8 cellular contexts compared by ENCODE assay signal in genomic region chr2:64228126-64228678, GRCh38.
A peak's percentile ranks its signal among the peaks of the same experiment; 100 is the strongest.
DNase-seq lines count a peak whose midpoint lies in the region; ATAC-seq and TF ChIP-seq lines count a peak whose summit lies in the region.

No MANE protein-coding gene starts in this region.

- DNase-seq in Daoy (ENCODE audit: low read depth), result peak; percentile 74
- DNase-seq in RWPE1 (ENCODE audit: low spot score), result peak; percentile 42
- DNase-seq in activated naive CD4-positive, alpha-beta T cell treated with anti-CD3 and anti-CD28 coated beads, Interleukin-2, amount 10 ng/mL, durations not matched to agents 7 days and 5 days, result peak; percentile 74
- peak; percentile 83 for DNase-seq in germinal center (ENCODE audit: low spot score)
- peak; percentile 84 for DNase-seq in neuronal stem cell (ENCODE audit: low spot score)
- peak; percentile 53 to 59 for DNase-seq in tibial nerve (ENCODE audit: low spot score in 2 of 2)

- no peak overlapping the region for H4K8ac ChIP-seq in neuronal stem cell (ENCODE audit: low read depth, low read length)

- H2BK120ac ChIP-seq in neuronal stem cell (ENCODE audit: low read depth, low read length), result no peak overlapping the region

- H3K9me3 ChIP-seq in neuronal stem cell (replicated peaks in 1 of 2; ENCODE audit: control insufficient read depth in 2 of 2, insufficient read depth in 1 of 2, low read depth in 1 of 2, low read length in 2 of 2) (no peaks in the 10 kb centered on the region), tibial nerve (no peaks in the 10 kb centered on the region)

- H3K27me3 ChIP-seq in KMS-11 (ENCODE audit: insufficient read depth, low read depth), result no peaks in the 10 kb centered on the region
- peaks cover 0 to 3% (median 0%) of the 10 kb centered on the region in 3 experiments for H3K27me3 ChIP-seq in neuronal stem cell (ENCODE audit: control insufficient read depth in 3 of 3, insufficient read depth in 3 of 3, low read depth in 1 of 3, low read length in 3 of 3)
- H3K27me3 ChIP-seq in tibial nerve, result no peaks in the 10 kb centered on the region

- no peaks in the 10 kb centered on the region for H3K79me2 ChIP-seq in KMS-11 (ENCODE audit: insufficient read depth, low read depth)

- H2BK15ac ChIP-seq in neuronal stem cell (ENCODE audit: low read length), result no peak overlapping the region

- H3K4me2 ChIP-seq in KMS-11 (peak overlapping the region; percentile 43), neuronal stem cell (ENCODE audit: insufficient read depth, low read length, poor library complexity, severe bottlenecking) (peak overlapping the region; percentile 54)

- no peak overlapping the region for H3K27ac ChIP-seq in KMS-11
- peak overlapping the region; percentile 53 for H3K27ac ChIP-seq in RWPE1
- peak overlapping the region; percentile 25 for H3K27ac ChIP-seq in neuronal stem cell (replicated peaks; ENCODE audit: low read length)
- H3K27ac ChIP-seq in tibial nerve, result peak overlapping the region; percentile 71 to 87 (median 82)

- H3K36me3 ChIP-seq in KMS-11 (ENCODE audit: insufficient read depth), result no peaks in the 10 kb centered on the region
- no peaks in the 10 kb centered on the region for H3K36me3 ChIP-seq in neuronal stem cell (replicated peaks in 1 of 2; ENCODE audit: control insufficient read depth in 2 of 2, insufficient read depth in 2 of 2, low read length in 2 of 2)
- no peaks in the 10 kb centered on the region for H3K36me3 ChIP-seq in tibial nerve

- H3K4ac ChIP-seq in neuronal stem cell (ENCODE audit: low read length), result no peak overlapping the region

- peak overlapping the region; percentile 82 for H3K27ac Mint-ChIP-seq in activated naive CD4-positive, alpha-beta T cell treated with anti-CD3 and anti-CD28 coated beads, Interleukin-2, amount 10 ng/mL, durations not matched to agents 7 days and 5 days

- H2AK5ac ChIP-seq in neuronal stem cell (ENCODE audit: low read depth, low read length), result no peak overlapping the region

- WGBS in neuronal stem cell (ENCODE audit: extremely low coverage in 2 of 2, insufficient read length in 2 of 2, insufficient replicate concordance in 1 of 2), 2 donors, result no CpG with 5 or more reads among the region's 26 CpGs
- 0% methylated on average over 26 of the region's 26 CpGs for WGBS in tibial nerve, 2 donors

- H3K27me3 Mint-ChIP-seq in activated naive CD4-positive, alpha-beta T cell treated with anti-CD3 and anti-CD28 coated beads, Interleukin-2, amount 10 ng/mL, durations not matched to agents 7 days and 5 days, result peaks cover 12% of the 10 kb centered on the region

- H3K9me3 Mint-ChIP-seq in activated naive CD4-positive, alpha-beta T cell treated with anti-CD3 and anti-CD28 coated beads, Interleukin-2, amount 10 ng/mL, durations not matched to agents 7 days and 5 days, result no peaks in the 10 kb centered on the region

- peaks cover 24% of the 10 kb centered on the region for H3K4me1 Mint-ChIP-seq in activated naive CD4-positive, alpha-beta T cell treated with anti-CD3 and anti-CD28 coated beads, Interleukin-2, amount 10 ng/mL, durations not matched to agents 7 days and 5 days

- peak; percentile 36 to 72 for TF ChIP-seq POLR2A in tibial nerve (IDR thresholded peaks at IDR 0.05)

- H2AFZ ChIP-seq in KMS-11 (ENCODE audit: low read depth) (peak overlapping the region; percentile 77), neuronal stem cell (ENCODE audit: low read length) (peak overlapping the region; percentile 87)

- H3K4me1 ChIP-seq in KMS-11 (ENCODE audit: low read depth, poor library complexity, severe bottlenecking) (peaks cover 16% of the 10 kb centered on the region), neuronal stem cell (ENCODE audit: control insufficient read depth in 2 of 2, insufficient read depth in 1 of 2, low read depth in 1 of 2, low read length in 2 of 2) (peaks cover 0 to 16% of the 10 kb centered on the region in 2 donors), tibial nerve (peaks cover 0 to 18% (median 4%) of the 10 kb centered on the region in 4 donors)

- peak overlapping the region; percentile 45 for H3K18ac ChIP-seq in neuronal stem cell (ENCODE audit: low read length)

- CTCF ChIA-PET in RWPE1 (lab: Yijun Ruan, JAX), result interaction anchor here (1.1 kb wide), 1 partner anchor 14 kb away, joined by 3 read pairs; no protein-coding TSS in a partner anchor
- CTCF ChIA-PET in activated naive CD4-positive, alpha-beta T cell treated with anti-CD3 and anti-CD28 coated beads, Interleukin-2, amount 10 ng/mL, durations not matched to agents 7 days and 5 days (lab: Charles Lee), result interaction anchor here (1.3 kb wide), 3 partner anchors 99 to 530 kb away, joined by 3 to 5 read pairs (median 4); no protein-coding TSS in a partner anchor

- POLR2A ChIA-PET in RWPE1 (lab: Yijun Ruan, JAX; ENCODE audit: low non-redundant PET), result interaction anchor here (0.5 kb wide), 1 partner anchor 121 kb away, joined by 3 read pairs; no protein-coding TSS in a partner anchor

- peak overlapping the region; percentile 75 for H3K4me3 Mint-ChIP-seq in activated naive CD4-positive, alpha-beta T cell treated with anti-CD3 and anti-CD28 coated beads, Interleukin-2, amount 10 ng/mL, durations not matched to agents 7 days and 5 days

- peak; percentile 96 for ATAC-seq in GM21786 (IDR thresholded peaks at IDR 0.05; ENCODE audit: unreplicated experiment)

- TF ChIP-seq CTCF in KMS-11 (conservative IDR thresholded peaks at IDR 0.05; ENCODE audit: low read depth, low read length) (no peak), RWPE1 (conservative IDR thresholded peaks at IDR 0.05; ENCODE audit: low read depth) (no peak), tibial nerve (IDR thresholded peaks at IDR 0.05) (peak in 2 of 5 experiments; percentile 25 to 35)

- peak overlapping the region; percentile 96 for H3K4me3 ChIP-seq in KMS-11 (IDR thresholded peaks at IDR 0.05; ENCODE audit: insufficient read depth, low read depth, low read length)
- H3K4me3 ChIP-seq in neuronal stem cell (ENCODE audit: low read length in 2 of 2), result peak overlapping the region; percentile 24 to 36
- H3K4me3 ChIP-seq in tibial nerve, result peak overlapping the region; percentile 31 to 61 (median 52)

- H2BK5ac ChIP-seq in neuronal stem cell (ENCODE audit: low read length), result no peak overlapping the region

- no peak overlapping the region for H2BK12ac ChIP-seq in neuronal stem cell (ENCODE audit: low read length)

- peak; percentile 43 to 88 for TF ChIP-seq EP300 in tibial nerve (IDR thresholded peaks at IDR 0.05)

- H3K9ac ChIP-seq in KMS-11 (peak overlapping the region; percentile 19; the same call in 1 of the 2 replicates), neuronal stem cell (ENCODE audit: low read depth, low read length, poor library complexity) (peak overlapping the region; percentile 51)

- peak overlapping the region; percentile 22 for H3K23ac ChIP-seq in neuronal stem cell (ENCODE audit: low read depth, low read length, poor library complexity)

- H3K79me1 ChIP-seq in neuronal stem cell (ENCODE audit: low read depth, low read length), result no peaks in the 10 kb centered on the region

- no peaks in the 10 kb centered on the region for H4K20me1 ChIP-seq in KMS-11 (ENCODE audit: insufficient read depth)

- no peak overlapping the region for H4K91ac ChIP-seq in neuronal stem cell (ENCODE audit: low read depth, low read length, poor library complexity)

- peaks cover 3% of the 10 kb centered on the region for H3K36me3 Mint-ChIP-seq in activated naive CD4-positive, alpha-beta T cell treated with anti-CD3 and anti-CD28 coated beads, Interleukin-2, amount 10 ng/mL, durations not matched to agents 7 days and 5 days

- H3K14ac ChIP-seq in neuronal stem cell (ENCODE audit: low read length), result no peak overlapping the region

Comparison
In these comparisons a context has a peak if more than half of its experiments do, and no peak if none do; other contexts are left out.
1. H3K4me3 ChIP-seq: peak in every context shown above with its lines; median percentile 96 in KMS-11; 52 in tibial nerve; 30 in neuronal stem cell.